1 cellular context compared by ENCODE assay signal in the genomic region with DNA sequence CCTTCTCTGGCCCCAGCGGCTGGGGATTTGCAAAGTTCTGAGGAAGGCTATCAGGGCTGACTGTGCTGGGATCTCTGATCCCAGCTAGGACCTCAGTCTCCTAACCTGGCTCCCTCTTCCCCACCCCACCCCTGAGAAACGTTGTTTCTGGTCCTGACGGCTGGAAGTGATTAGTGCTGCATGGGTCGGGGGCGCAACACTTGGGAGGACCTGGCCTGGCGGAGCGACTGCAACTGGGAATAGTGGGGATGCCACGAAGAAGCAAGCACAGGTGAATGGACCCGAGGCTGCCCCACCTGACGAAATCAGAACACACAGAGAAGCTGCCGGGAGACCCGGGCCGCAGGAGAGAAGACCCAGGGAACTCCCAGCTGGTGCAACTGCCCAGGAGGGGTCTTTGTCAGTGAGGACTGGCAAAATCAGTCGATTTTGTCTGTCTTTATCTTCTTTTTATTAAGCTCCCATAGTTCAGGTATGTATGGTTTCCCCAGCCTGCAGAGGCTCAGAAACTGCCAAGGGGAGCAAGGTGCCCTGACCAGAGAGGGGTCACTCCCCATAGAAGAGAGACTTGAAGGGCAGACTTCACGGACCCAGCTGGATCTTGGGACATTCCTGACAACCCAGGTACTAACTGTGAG.
A peak's percentile ranks its signal among the peaks of the same experiment; 100 is the strongest.
TF ChIP-seq lines count a peak whose summit lies in the region.

No MANE protein-coding gene starts in this region.

TF ChIP-seq in H1, 55 proteins besides CTCF, POLR2A, EP300 and RAD21:
- TF ChIP-seq SP1 (IDR thresholded peaks at IDR 0.05; ENCODE audit: low read depth, low read length) (no peak), SUZ12 (IDR thresholded peaks at IDR 0.05; ENCODE audit: low read length) (peak; percentile 21), ZNF274 (IDR thresholded peaks at IDR 0.05; ENCODE audit: borderline replicate concordance, extremely low read depth, low read length) (no peak), EZH2 (IDR thresholded peaks at IDR 0.05; ENCODE audit: low read depth, low read length, severe bottlenecking) (peak; percentile 76), BACH1 (IDR thresholded peaks at IDR 0.05; ENCODE audit: low read length) (no peak), ASH2L (IDR thresholded peaks at IDR 0.05; ENCODE audit: low read length) (no peak)
